ENCODE assay signal across 16 cellular contexts in the genomic region with DNA sequence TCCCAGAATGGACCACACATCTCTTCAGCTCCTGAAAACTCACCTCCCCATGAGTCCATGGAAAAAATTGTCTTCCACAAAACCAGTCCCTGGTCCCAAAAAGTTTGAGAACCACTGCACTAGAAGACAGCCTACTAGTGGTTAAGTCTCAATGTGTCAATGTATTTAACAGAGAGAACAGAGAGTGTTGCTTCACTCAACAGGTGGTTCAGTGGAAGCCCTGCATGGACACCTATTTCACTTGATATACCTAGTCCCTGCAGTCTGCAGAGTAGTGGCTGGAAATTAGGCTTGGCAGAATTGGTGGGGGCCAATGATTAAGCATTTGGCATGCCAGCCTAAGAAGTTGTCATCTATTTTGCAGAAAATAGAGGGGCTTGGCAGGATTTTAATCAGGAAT. TPM values are rescaled to one million over a fixed set of nuclear protein-coding genes. Genes with fewer than 3 reads are reported as not detected.
DNase-seq lines count a peak whose midpoint lies in the region; ATAC-seq and TF ChIP-seq lines count a peak whose summit lies in the region.
"Had no signal": no experiment of that assay in that cellular context is flagged by ENCODE, and none has a peak within 500 bp of the region (broad histone marks: within the 10 kb centered on the region; RNA-seq: fewer than 3 reads in every experiment).

No MANE protein-coding gene starts in this region.

- H3K27me3 ChIP-seq in DND-41 (ENCODE audit: insufficient read depth, low read length, poor library complexity) = no peaks in the 10 kb centered on the region

- peak overlapping the region; percentile 96 for H3K27ac ChIP-seq in DND-41 (ENCODE audit: low read length)
- H3K27ac ChIP-seq: RWPE1 had no signal

- TF ChIP-seq CTCF in DND-41 (IDR thresholded peaks at IDR 0.05; ENCODE audit: borderline replicate concordance, extremely low read depth, low read length, poor library complexity, severe bottlenecking) = peak; percentile 22

- peaks cover 95% of the 10 kb centered on the region for H3K4me1 Mint-ChIP-seq in activated naive CD8-positive, alpha-beta T cell (ENCODE audit: low read depth)
- peaks cover 87% of the 10 kb centered on the region for H3K4me1 Mint-ChIP-seq in activated naive CD8-positive, alpha-beta T cell treated with anti-CD3 and anti-CD28 coated beads, Interleukin-2, amount 50 U/mL, for 24 hours
- H3K4me1 Mint-ChIP-seq in T-helper 2 cell treated with Interferon-gamma antibody and Interleukin-4, amounts not matched to agents 5 μg/mL and 100 μg/mL, for 36 hours (ENCODE audit: low read depth) = peaks cover 63% of the 10 kb centered on the region

- no peaks in the 10 kb centered on the region for H3K9me3 ChIP-seq in DND-41 (ENCODE audit: insufficient read depth, low read length, severe bottlenecking)

- no peak overlapping the region for H3K4me2 ChIP-seq in DND-41 (ENCODE audit: insufficient read depth, low read length)

- no peaks in the 10 kb centered on the region for H3K27me3 Mint-ChIP-seq in activated naive CD8-positive, alpha-beta T cell
- no peaks in the 10 kb centered on the region for H3K27me3 Mint-ChIP-seq in activated naive CD8-positive, alpha-beta T cell treated with anti-CD3 and anti-CD28 coated beads, Interleukin-2, amount 50 U/mL, for 24 hours
- no peaks in the 10 kb centered on the region for H3K27me3 Mint-ChIP-seq in T-helper 2 cell treated with Interferon-gamma antibody and Interleukin-4, amounts not matched to agents 5 μg/mL and 100 μg/mL, for 36 hours (ENCODE audit: low read depth)

- H3K36me3 Mint-ChIP-seq in activated naive CD8-positive, alpha-beta T cell = peaks cover 53% of the 10 kb centered on the region
- H3K36me3 Mint-ChIP-seq in activated naive CD8-positive, alpha-beta T cell treated with anti-CD3 and anti-CD28 coated beads, Interleukin-2, amount 50 U/mL, for 24 hours (ENCODE audit: low read depth) = peaks cover 59% of the 10 kb centered on the region
- peaks cover 40 to 41% of the 10 kb centered on the region in 2 donors for H3K36me3 Mint-ChIP-seq in activated naive CD4-positive, alpha-beta T cell treated with anti-CD3 and anti-CD28 coated beads, Interleukin-2, amount 50 U/mL, for 72 hours
- peaks cover 78% of the 10 kb centered on the region for H3K36me3 Mint-ChIP-seq in T-helper 2 cell treated with Interferon-gamma antibody and Interleukin-4, amounts not matched to agents 5 μg/mL and 100 μg/mL, for 36 hours (ENCODE audit: low read depth)

- no peak overlapping the region for H3K4me3 ChIP-seq in DND-41 (ENCODE audit: low read depth in 1 of 2, low read length in 2 of 2)

- peaks cover 14% of the 10 kb centered on the region for H3K9me3 Mint-ChIP-seq in activated naive CD8-positive, alpha-beta T cell (ENCODE audit: low read depth)
- peaks cover 8% of the 10 kb centered on the region for H3K9me3 Mint-ChIP-seq in activated naive CD8-positive, alpha-beta T cell treated with anti-CD3 and anti-CD28 coated beads, Interleukin-2, amount 50 U/mL, for 24 hours
- peaks cover 5 to 20% of the 10 kb centered on the region in 2 donors for H3K9me3 Mint-ChIP-seq in activated naive CD4-positive, alpha-beta T cell treated with anti-CD3 and anti-CD28 coated beads, Interleukin-2, amount 50 U/mL, for 72 hours
- peaks cover 5% of the 10 kb centered on the region for H3K9me3 Mint-ChIP-seq in T-helper 2 cell treated with Interferon-gamma antibody and Interleukin-4, amounts not matched to agents 5 μg/mL and 100 μg/mL, for 36 hours

- no peaks in the 10 kb centered on the region for H4K20me1 ChIP-seq in DND-41 (ENCODE audit: insufficient read depth, low read length)

- peaks cover 49% of the 10 kb centered on the region for H3K36me3 ChIP-seq in DND-41 (ENCODE audit: insufficient read depth, low read length)

- H3K4me1 ChIP-seq in DND-41 (ENCODE audit: insufficient read depth, low read length) = peaks cover 100% of the 10 kb centered on the region

- H3K9ac ChIP-seq in DND-41 (ENCODE audit: low read depth, low read length) = peak overlapping the region; percentile 69; the same call in 1 of the 2 replicates

- H3K27ac Mint-ChIP-seq in activated naive CD8-positive, alpha-beta T cell = peak overlapping the region; percentile 76
- no peak overlapping the region for H3K27ac Mint-ChIP-seq in activated naive CD8-positive, alpha-beta T cell treated with anti-CD3 and anti-CD28 coated beads, Interleukin-2, amount 50 U/mL, for 24 hours
- peak overlapping the region; percentile 48 to 85 for H3K27ac Mint-ChIP-seq in activated naive CD4-positive, alpha-beta T cell treated with anti-CD3 and anti-CD28 coated beads, Interleukin-2, amount 50 U/mL, for 72 hours
- no peak overlapping the region for H3K27ac Mint-ChIP-seq in T-helper 2 cell treated with Interferon-gamma antibody and Interleukin-4, amounts not matched to agents 5 μg/mL and 100 μg/mL, for 36 hours

- no peak overlapping the region for H3K4me3 Mint-ChIP-seq in activated naive CD8-positive, alpha-beta T cell
- H3K4me3 Mint-ChIP-seq in activated naive CD8-positive, alpha-beta T cell treated with anti-CD3 and anti-CD28 coated beads, Interleukin-2, amount 50 U/mL, for 24 hours = no peak overlapping the region
- no peak overlapping the region for H3K4me3 Mint-ChIP-seq in T-helper 2 cell treated with Interferon-gamma antibody and Interleukin-4, amounts not matched to agents 5 μg/mL and 100 μg/mL, for 36 hours

- no peak for DNase-seq in activated naive CD8-positive, alpha-beta T cell treated with anti-CD3 and anti-CD28 coated beads, Interleukin-2, amount 50 U/mL, for 24 hours
- no peak for DNase-seq in DND-41
- DNase-seq in activated naive CD4-positive, alpha-beta T cell treated with anti-CD3 and anti-CD28 coated beads, Interleukin-2, amount 50 U/mL, for 72 hours (ENCODE audit: low spot score in 2 of 2) = no peak
- no peak for DNase-seq in NK-92 treated with Interleukin-12 subunit alpha and Interleukin-12 subunit beta, amount 100 ng/mL, for 24 hours (lab: John Stamatoyannopoulos, UW)
- no peak for DNase-seq in T-helper 2 cell treated with Interferon-gamma antibody and Interleukin-4, amounts not matched to agents 5 μg/mL and 100 μg/mL, for 36 hours (ENCODE audit: low spot score)
- DNase-seq: EL, KG1, NCI-H1417 treated with DMSO at 0.1 percent for 48 hours, NCI-H1930, NCI-H446, NCI-H69, PC-3 had no signal

- no peak overlapping the region for H2AFZ ChIP-seq in DND-41 (ENCODE audit: low read depth, low read length)

- H3K79me2 ChIP-seq in DND-41 (ENCODE audit: insufficient read depth, low read length) = peaks cover 51% of the 10 kb centered on the region

- no peak for ATAC-seq in activated naive CD8-positive, alpha-beta T cell treated with anti-CD3 and anti-CD28 coated beads, Interleukin-2, amount 50 U/mL, for 24 hours
- ATAC-seq in DND-41 (ENCODE audit: insufficient read depth, low read depth) = no peak
- ATAC-seq in activated naive CD4-positive, alpha-beta T cell treated with anti-CD3 and anti-CD28 coated beads, Interleukin-2, amount 50 U/mL, for 72 hours = no peak
- no peak for ATAC-seq in GM19455 (IDR thresholded peaks at IDR 0.05; ENCODE audit: unreplicated experiment)
- ATAC-seq: PC-3 had no signal

RNA-seq across cellular contexts. Expression of gene IL7R, which starts 23.0 kb away (rescaled TPM):
- 100 to 1,000 TPM; 309 to 314 TPM for total RNA-seq in activated naive CD4-positive, alpha-beta T cell treated with anti-CD3 and anti-CD28 coated beads, Interleukin-2, amount 50 U/mL, for 72 hours
- total RNA-seq: H1 had no signal

RNA-seq across cellular contexts. Expression of gene CAPSL, which starts 58.8 kb away (rescaled TPM):
- 1 to 10 TPM; 1.1 to 3.5 TPM for total RNA-seq in activated naive CD4-positive, alpha-beta T cell treated with anti-CD3 and anti-CD28 coated beads, Interleukin-2, amount 50 U/mL, for 72 hours
- total RNA-seq: H1 had no signal

Comparison
In these comparisons a context has a peak if more than half of its experiments do, and no peak if none do; other contexts are left out.
1. H3K27ac Mint-ChIP-seq: peak in activated naive CD8-positive, alpha-beta T cell (single experiment) and activated naive CD4-positive, alpha-beta T cell treated with anti-CD3 and anti-CD28 coated beads, Interleukin-2, amount 50 U/mL, for 72 hours (2 of 2); none in activated naive CD8-positive, alpha-beta T cell treated with anti-CD3 and anti-CD28 coated beads, Interleukin-2, amount 50 U/mL, for 24 hours (single experiment) and T-helper 2 cell treated with Interferon-gamma antibody and Interleukin-4, amounts not matched to agents 5 μg/mL and 100 μg/mL, for 36 hours (single experiment).